16 cellular contexts compared by ENCODE assay signal in genomic region chr10:6058677-6059475, GRCh38. TPM values are rescaled to one million over a fixed set of nuclear protein-coding genes. Genes with fewer than 3 reads are reported as not detected.
DNase-seq lines count a peak whose midpoint lies in the region; ATAC-seq, FAIRE-seq and TF ChIP-seq lines count a peak whose summit lies in the region.
"Had no signal": no experiment of that assay in that cellular context is flagged by ENCODE, and none has a peak within 500 bp of the region (broad histone marks: within the 10 kb centered on the region; RNA-seq: fewer than 3 reads in every experiment).

No MANE protein-coding gene starts in this region.

- H3K4me1 ChIP-seq in CD4-positive, alpha-beta memory T cell (ENCODE audit: insufficient read depth, low read length) = peaks cover 82% of the 10 kb centered on the region
- H3K4me1 ChIP-seq in OCI-LY3 (ENCODE audit: low read length) = peaks cover 80% of the 10 kb centered on the region
- H3K4me1 ChIP-seq: neural progenitor cell had no signal

- H3K9me3 ChIP-seq in CD4-positive, alpha-beta memory T cell (ENCODE audit: control insufficient read depth in 1 of 2, low read length in 2 of 2) = no peaks in the 10 kb centered on the region
- H3K9me3 ChIP-seq in OCI-LY3 (ENCODE audit: insufficient read depth, low read length) = no peaks in the 10 kb centered on the region
- H3K9me3 ChIP-seq: BLaER1 treated with 17β-estradiol and CSF1 and Interleukin-3, amounts not matched to agents 10 nM and 100 nM; right lobe of liver had no signal

- no peaks in the 10 kb centered on the region for H3K9me3 Mint-ChIP-seq in CD4-positive, alpha-beta memory T cell
- no peaks in the 10 kb centered on the region for H3K9me3 Mint-ChIP-seq in activated naive CD8-positive, alpha-beta T cell treated with anti-CD3 and anti-CD28 coated beads, Interleukin-2, amount 50 U/mL, for 24 hours
- no peaks in the 10 kb centered on the region for H3K9me3 Mint-ChIP-seq in naive thymus-derived CD8-positive, alpha-beta T cell
- H3K9me3 Mint-ChIP-seq: neural progenitor cell had no signal

- no peak for FAIRE-seq in RCC 7860 (lab: Jason Lieb, UNC)
- FAIRE-seq: HTR-8/SVneo had no signal

- H3K27me3 ChIP-seq in CD4-positive, alpha-beta memory T cell (ENCODE audit: insufficient read depth, low read length) = no peaks in the 10 kb centered on the region
- H3K27me3 ChIP-seq in OCI-LY3 (ENCODE audit: low read depth, low read length) = no peaks in the 10 kb centered on the region
- H3K27me3 ChIP-seq: BLaER1 treated with 17β-estradiol and CSF1 and Interleukin-3, amounts not matched to agents 10 nM and 100 nM; neural progenitor cell; right lobe of liver had no signal

- POLR2A ChIA-PET in CD4-positive, alpha-beta memory T cell (lab: Charles Lee; ENCODE audit: partially characterized antibody) = interaction anchor here (0.8 to 2.4 kb wide), 4 partner anchors 10 to 22 kb away, joined by 3 to 8 read pairs (median 6); no protein-coding TSS in a partner anchor
- POLR2A ChIA-PET in naive thymus-derived CD8-positive, alpha-beta T cell (lab: Charles Lee) = interaction anchor here (1.1 to 9.1 kb wide), 2 partner anchors 9 to 29 kb away, joined by 3 to 77 read pairs; no protein-coding TSS in a partner anchor

- no peak for TF ChIP-seq CTCF in OCI-LY3 (IDR thresholded peaks at IDR 0.05; ENCODE audit: low read depth, low read length)

- H3K36me3 ChIP-seq in CD4-positive, alpha-beta memory T cell (ENCODE audit: insufficient read depth, low read length) = no peaks in the 10 kb centered on the region
- peaks cover 3% of the 10 kb centered on the region for H3K36me3 ChIP-seq in OCI-LY3 (replicated peaks; ENCODE audit: low read depth, low read length)
- H3K36me3 ChIP-seq: neural progenitor cell, right lobe of liver had no signal

- peaks cover 8 to 32% of the 10 kb centered on the region in 2 donors for H3K36me3 Mint-ChIP-seq in CD4-positive, alpha-beta memory T cell
- peaks cover 79% of the 10 kb centered on the region for H3K36me3 Mint-ChIP-seq in activated naive CD8-positive, alpha-beta T cell treated with anti-CD3 and anti-CD28 coated beads, Interleukin-2, amount 50 U/mL, for 24 hours (ENCODE audit: low read depth)
- H3K36me3 Mint-ChIP-seq in naive thymus-derived CD8-positive, alpha-beta T cell = no peaks in the 10 kb centered on the region
- H3K36me3 Mint-ChIP-seq: neural progenitor cell had no signal

- H3K27me3 Mint-ChIP-seq in CD4-positive, alpha-beta memory T cell = no peaks in the 10 kb centered on the region
- no peaks in the 10 kb centered on the region for H3K27me3 Mint-ChIP-seq in activated naive CD8-positive, alpha-beta T cell treated with anti-CD3 and anti-CD28 coated beads, Interleukin-2, amount 50 U/mL, for 24 hours
- no peaks in the 10 kb centered on the region for H3K27me3 Mint-ChIP-seq in naive thymus-derived CD8-positive, alpha-beta T cell

- peak overlapping the region; percentile 24; the same call in 1 of the 2 replicates for H3K9ac ChIP-seq in OCI-LY3 (ENCODE audit: low read length)
- H3K9ac ChIP-seq: neural progenitor cell had no signal

- H3K27ac ChIP-seq in CD4-positive, alpha-beta memory T cell (ENCODE audit: low read depth, low read length) = no peak overlapping the region
- peak overlapping the region; percentile 65 for H3K27ac ChIP-seq in OCI-LY3 (ENCODE audit: low read length)
- H3K27ac ChIP-seq: BLaER1 treated with 17β-estradiol and CSF1 and Interleukin-3, amounts not matched to agents 10 nM and 100 nM; neural progenitor cell; right lobe of liver had no signal

- H3K4me3 ChIP-seq in CD4-positive, alpha-beta memory T cell (ENCODE audit: low read length in 2 of 2) = no peak overlapping the region
- peak overlapping the region; percentile 89 for H3K4me3 ChIP-seq in OCI-LY3 (ENCODE audit: low read length)
- H3K4me3 ChIP-seq: neural progenitor cell, right lobe of liver had no signal

- H2AFZ ChIP-seq in OCI-LY3 (ENCODE audit: low read depth, low read length) = no peak overlapping the region
- H2AFZ ChIP-seq: neural progenitor cell had no signal

- peak overlapping the region; percentile 94 for H3K4me2 ChIP-seq in OCI-LY3 (ENCODE audit: low read length)
- H3K4me2 ChIP-seq: neural progenitor cell had no signal

- peaks cover 32% of the 10 kb centered on the region for H3K79me2 ChIP-seq in OCI-LY3 (ENCODE audit: low read length)

- H3K27ac Mint-ChIP-seq in CD4-positive, alpha-beta memory T cell = peak overlapping the region; percentile 10 to 98 (median 62)
- H3K27ac Mint-ChIP-seq in activated naive CD8-positive, alpha-beta T cell treated with anti-CD3 and anti-CD28 coated beads, Interleukin-2, amount 50 U/mL, for 24 hours = peak overlapping the region; percentile 99
- H3K27ac Mint-ChIP-seq in naive thymus-derived CD8-positive, alpha-beta T cell = peak overlapping the region in 2 of 10 donors; percentile 29 to 50
- H3K27ac Mint-ChIP-seq: neural progenitor cell had no signal

- H3K4me1 Mint-ChIP-seq in CD4-positive, alpha-beta memory T cell = peaks cover 48 to 85% (median 68%) of the 10 kb centered on the region in 4 donors
- H3K4me1 Mint-ChIP-seq in activated naive CD8-positive, alpha-beta T cell treated with anti-CD3 and anti-CD28 coated beads, Interleukin-2, amount 50 U/mL, for 24 hours = peaks cover 62% of the 10 kb centered on the region
- peaks cover 15 to 65% (median 32%) of the 10 kb centered on the region in 4 donors for H3K4me1 Mint-ChIP-seq in naive thymus-derived CD8-positive, alpha-beta T cell

- ATAC-seq in GM18867 (IDR thresholded peaks at IDR 0.05; ENCODE audit: unreplicated experiment) = peak; percentile 32
- ATAC-seq in activated naive CD8-positive, alpha-beta T cell treated with anti-CD3 and anti-CD28 coated beads, Interleukin-2, amount 50 U/mL, for 24 hours = peak; percentile 34
- no peak for ATAC-seq in naive thymus-derived CD8-positive, alpha-beta T cell
- ATAC-seq: HCT116, right lobe of liver, SK-N-SH treated with all-trans-retinoic acid at 6 μM for 48 hours had no signal

- H3K4me3 Mint-ChIP-seq in CD4-positive, alpha-beta memory T cell = peak overlapping the region; percentile 40 to 99 (median 98)
- peak overlapping the region; percentile 97 for H3K4me3 Mint-ChIP-seq in activated naive CD8-positive, alpha-beta T cell treated with anti-CD3 and anti-CD28 coated beads, Interleukin-2, amount 50 U/mL, for 24 hours
- no peak overlapping the region for H3K4me3 Mint-ChIP-seq in naive thymus-derived CD8-positive, alpha-beta T cell
- H3K4me3 Mint-ChIP-seq: neural progenitor cell had no signal

- DNase-seq in CD4-positive, alpha-beta memory T cell = no peak
- DNase-seq in activated naive CD8-positive, alpha-beta T cell treated with anti-CD3 and anti-CD28 coated beads, Interleukin-2, amount 50 U/mL, for 24 hours = peak; percentile 29
- DNase-seq in naive thymus-derived CD8-positive, alpha-beta T cell = no peak
- DNase-seq in mesenteric fat pad (ENCODE audit: low spot score) (no peak), activated gamma-delta T cell (lab: John Stamatoyannopoulos, UW) (no peak), RCC 7860 (ENCODE audit: low spot score) (no peak)
- DNase-seq: NCI-H2171 had no signal

- intact Hi-C loops in CD4-positive, alpha-beta memory T cell (cut with micrococcal nuclease) = no loop called here

- no peaks in the 10 kb centered on the region for H4K20me1 ChIP-seq in OCI-LY3 (ENCODE audit: insufficient read depth, low read length)
- H4K20me1 ChIP-seq: BLaER1 treated with 17β-estradiol and CSF1 and Interleukin-3, amounts not matched to agents 10 nM and 100 nM had no signal

- CTCF ChIA-PET in CD4-positive, alpha-beta memory T cell (lab: Charles Lee; ENCODE audit: partially characterized antibody) = interaction anchor here (0.7 to 3.5 kb wide), 3 partner anchors 8 to 28 kb away, joined by 3 to 21 read pairs (median 4); no protein-coding TSS in a partner anchor

RNA-seq across cellular contexts. Expression of gene IL2RA, which starts 3.3 kb away (rescaled TPM):
- 10 to 100 TPM; 15.1 to 17.1 TPM for total RNA-seq in CD4-positive, alpha-beta memory T cell
- polyA plus RNA-seq in CD4-positive, alpha-beta memory T cell = 10 to 100 TPM; 23.7 to 29.9 TPM
- 1 to 10 TPM; 1.0 to 1.4 TPM for total RNA-seq in naive thymus-derived CD8-positive, alpha-beta T cell
- polyA plus RNA-seq in naive thymus-derived CD8-positive, alpha-beta T cell = under 1 TPM; 0.07 to 0.25 (median 0.16) TPM
- total RNA-seq in mesenteric fat pad = 2.4 TPM
- total RNA-seq: fibroblast of lung had no signal
- polyA plus RNA-seq: fibroblast of lung had no signal

RNA-seq across cellular contexts. Expression of gene RBM17, which starts 30.0 kb away (rescaled TPM):
- total RNA-seq in CD4-positive, alpha-beta memory T cell = 100 to 1,000 TPM; 117 to 125 TPM
- polyA plus RNA-seq in CD4-positive, alpha-beta memory T cell = 100 to 1,000 TPM in 1 of 2 donors, 10 to 100 TPM in 1; 46.3 to 104 TPM
- 100 to 1,000 TPM; 129 to 130 TPM for total RNA-seq in naive thymus-derived CD8-positive, alpha-beta T cell
- polyA plus RNA-seq in naive thymus-derived CD8-positive, alpha-beta T cell = 10 to 100 TPM; 57.4 to 84.9 (median 61.3) TPM
- 137 TPM for total RNA-seq in mesenteric fat pad

Comparison
In these comparisons a context has a peak if more than half of its experiments do, and no peak if none do; other contexts are left out.
1. H3K4me3 Mint-ChIP-seq: peak in CD4-positive, alpha-beta memory T cell (8 of 8) and activated naive CD8-positive, alpha-beta T cell treated with anti-CD3 and anti-CD28 coated beads, Interleukin-2, amount 50 U/mL, for 24 hours (single experiment); none in naive thymus-derived CD8-positive, alpha-beta T cell (0 of 10).
2. ATAC-seq: peak in GM18867 (single experiment) and activated naive CD8-positive, alpha-beta T cell treated with anti-CD3 and anti-CD28 coated beads, Interleukin-2, amount 50 U/mL, for 24 hours (single experiment); none in naive thymus-derived CD8-positive, alpha-beta T cell (0 of 2).